ENCODE assay signal across 1 cellular context in genomic region chr11:62048101-62048500, GRCh38.
TF ChIP-seq lines count a peak whose summit lies in the region.

No MANE protein-coding gene starts in this region.

TF ChIP-seq in HCT116, 20 proteins besides CTCF, POLR2A, EP300 and RAD21 (continued from another document):
- no peak for TF ChIP-seq CBX3 (IDR thresholded peaks at IDR 0.05; ENCODE audit: low read depth)
